15 cellular contexts compared by ENCODE assay signal in the genomic region with DNA sequence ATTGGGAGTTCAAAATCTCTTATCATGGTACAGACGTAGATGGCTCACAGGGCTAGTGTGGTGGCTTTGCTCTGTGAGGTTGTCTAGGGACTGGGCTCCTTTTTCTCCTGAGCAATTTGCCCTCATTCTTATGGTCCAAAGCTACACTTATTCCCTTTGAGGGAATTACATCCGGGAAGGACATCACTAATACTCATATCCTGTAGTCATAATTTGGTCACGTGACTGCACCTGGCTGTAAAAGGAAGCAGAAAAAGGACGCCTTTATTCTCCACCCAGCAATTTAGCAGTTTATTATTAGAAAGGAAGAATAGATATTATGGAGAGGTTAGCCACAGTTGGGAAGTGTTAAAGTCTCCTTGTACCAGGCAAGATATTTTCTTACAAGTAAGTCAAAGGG. TPM values are rescaled to one million over a fixed set of nuclear protein-coding genes. Genes with fewer than 3 reads are reported as not detected.
DNase-seq lines count a peak whose midpoint lies in the region; ATAC-seq and TF ChIP-seq lines count a peak whose summit lies in the region.
"Had no signal": no experiment of that assay in that cellular context is flagged by ENCODE, and none has a peak within 500 bp of the region (broad histone marks: within the 10 kb centered on the region; RNA-seq: fewer than 3 reads in every experiment).

No MANE protein-coding gene starts in this region.

- no peaks in the 10 kb centered on the region for H3K27me3 ChIP-seq in Caco-2 (replicated peaks; ENCODE audit: control insufficient read depth, insufficient read depth, low read length)
- H3K27me3 ChIP-seq: SJSA1 had no signal

- peaks cover 64% of the 10 kb centered on the region for H3K4me1 Mint-ChIP-seq in activated naive CD4-positive, alpha-beta T cell treated with anti-CD3 and anti-CD28 coated beads, Interleukin-2, amount 50 U/mL, for 24 hours
- peaks cover 53% of the 10 kb centered on the region for H3K4me1 Mint-ChIP-seq in Caco-2 (ENCODE audit: low read depth, unreplicated experiment)
- peaks cover 28 to 63% of the 10 kb centered on the region in 2 donors for H3K4me1 Mint-ChIP-seq in stimulated activated naive B cell treated with anti-CD40 and anti-IgM and Interleukin-4, amounts not matched to agents 10 μg/mL and 1 μg/mL and 100 μg/mL, for 72 hours

- no peak for DNase-seq in activated naive CD4-positive, alpha-beta T cell treated with anti-CD3 and anti-CD28 coated beads, Interleukin-2, amount 50 U/mL, for 72 hours (ENCODE audit: low spot score in 2 of 2)
- no peak for DNase-seq in Caco-2
- no peak for DNase-seq in left colon
- no peak for DNase-seq in stimulated activated naive B cell treated with anti-CD40 and anti-IgM and Interleukin-4, amounts not matched to agents 10 μg/mL and 1 μg/mL and 100 μg/mL, for 72 hours
- DNase-seq in cerebellar cortex (ENCODE audit: low spot score), result no peak
- DNase-seq: C1 segment of cervical spinal cord, Karpas-422, NCI-H1436, NCI-H1930, NCI-H345, NCI-H524 treated with DMSO at 0.1 percent for 48 hours had no signal

- no peaks in the 10 kb centered on the region for H3K9me3 ChIP-seq in Caco-2
- H3K9me3 ChIP-seq: SJSA1 had no signal

- no peak for ATAC-seq in activated naive CD4-positive, alpha-beta T cell treated with anti-CD3 and anti-CD28 coated beads, Interleukin-2, amount 50 U/mL, for 72 hours
- ATAC-seq in left colon (peak; percentile 55), GM21390 (IDR thresholded peaks at IDR 0.05; ENCODE audit: unreplicated experiment) (no peak)
- ATAC-seq in stimulated activated naive B cell treated with anti-CD40 and anti-IgM and Interleukin-4, amounts not matched to agents 10 μg/mL and 1 μg/mL and 100 μg/mL, for 72 hours (replicated peaks), result no peak
- ATAC-seq: Panc1 had no signal

- H3K4me1 ChIP-seq in Caco-2, result peaks cover 53% of the 10 kb centered on the region

- no peak overlapping the region for H3K4me3 ChIP-seq in Caco-2 (ENCODE audit: low read depth, low read length)
- H3K4me3 ChIP-seq: SJSA1 had no signal

- CTCF ChIA-PET in Caco-2 (lab: Charles Lee), result no interaction called here

- peaks cover 9% of the 10 kb centered on the region for H3K36me3 ChIP-seq in Caco-2 (ENCODE audit: control insufficient read depth, insufficient read depth, low read length)

- no TSS peak for BruUV-seq in Caco-2 (replicated peaks; lab: Mats Ljungman, UMichigan)

- intact Hi-C loops in Caco-2 (cut with micrococcal nuclease; ENCODE audit: unreplicated experiment), result no loop called here
- intact Hi-C loops in left colon (cut with DNase I, micrococcal nuclease), result no loop called here

- TF ChIP-seq CTCF in Caco-2 (IDR thresholded peaks at IDR 0.05; ENCODE audit: insufficient read depth in 1 of 2, low read depth in 1 of 2, low read length in 1 of 2, severe bottlenecking in 1 of 2, unreplicated experiment in 1 of 2), result no peak

- peaks cover 40% of the 10 kb centered on the region for H3K36me3 Mint-ChIP-seq in activated naive CD4-positive, alpha-beta T cell treated with anti-CD3 and anti-CD28 coated beads, Interleukin-2, amount 50 U/mL, for 24 hours
- H3K36me3 Mint-ChIP-seq in activated naive CD4-positive, alpha-beta T cell treated with anti-CD3 and anti-CD28 coated beads, Interleukin-2, amount 50 U/mL, for 72 hours, result peaks cover 28 to 87% of the 10 kb centered on the region in 2 donors
- peaks cover 99% of the 10 kb centered on the region for H3K36me3 Mint-ChIP-seq in Caco-2 (ENCODE audit: insufficient read depth, unreplicated experiment)
- peaks cover 64 to 91% of the 10 kb centered on the region in 2 donors for H3K36me3 Mint-ChIP-seq in stimulated activated naive B cell treated with anti-CD40 and anti-IgM and Interleukin-4, amounts not matched to agents 10 μg/mL and 1 μg/mL and 100 μg/mL, for 72 hours

- H3K4me3 Mint-ChIP-seq in activated naive CD4-positive, alpha-beta T cell treated with anti-CD3 and anti-CD28 coated beads, Interleukin-2, amount 50 U/mL, for 24 hours, result no peak overlapping the region
- no peak overlapping the region for H3K4me3 Mint-ChIP-seq in Caco-2 (ENCODE audit: unreplicated experiment)
- no peak overlapping the region for H3K4me3 Mint-ChIP-seq in stimulated activated naive B cell treated with anti-CD40 and anti-IgM and Interleukin-4, amounts not matched to agents 10 μg/mL and 1 μg/mL and 100 μg/mL, for 72 hours

- H3K27ac Mint-ChIP-seq in activated naive CD4-positive, alpha-beta T cell treated with anti-CD3 and anti-CD28 coated beads, Interleukin-2, amount 50 U/mL, for 24 hours, result peak overlapping the region; percentile 81
- H3K27ac Mint-ChIP-seq in activated naive CD4-positive, alpha-beta T cell treated with anti-CD3 and anti-CD28 coated beads, Interleukin-2, amount 50 U/mL, for 72 hours, result peak overlapping the region in 1 of 2 donors; percentile 23
- peak overlapping the region; percentile 22 for H3K27ac Mint-ChIP-seq in Caco-2 (ENCODE audit: unreplicated experiment)
- H3K27ac Mint-ChIP-seq in stimulated activated naive B cell treated with anti-CD40 and anti-IgM and Interleukin-4, amounts not matched to agents 10 μg/mL and 1 μg/mL and 100 μg/mL, for 72 hours, result peak overlapping the region; percentile 59

- POLR2A ChIA-PET in Caco-2 (lab: Charles Lee), result no interaction called here

- H3K27me3 Mint-ChIP-seq in activated naive CD4-positive, alpha-beta T cell treated with anti-CD3 and anti-CD28 coated beads, Interleukin-2, amount 50 U/mL, for 24 hours, result no peaks in the 10 kb centered on the region
- H3K27me3 Mint-ChIP-seq in Caco-2 (ENCODE audit: insufficient read depth, unreplicated experiment), result no peaks in the 10 kb centered on the region
- H3K27me3 Mint-ChIP-seq in stimulated activated naive B cell treated with anti-CD40 and anti-IgM and Interleukin-4, amounts not matched to agents 10 μg/mL and 1 μg/mL and 100 μg/mL, for 72 hours, result no peaks in the 10 kb centered on the region

- H3K9me3 Mint-ChIP-seq in activated naive CD4-positive, alpha-beta T cell treated with anti-CD3 and anti-CD28 coated beads, Interleukin-2, amount 50 U/mL, for 24 hours, result no peaks in the 10 kb centered on the region
- peaks cover 0 to 10% of the 10 kb centered on the region in 2 donors for H3K9me3 Mint-ChIP-seq in activated naive CD4-positive, alpha-beta T cell treated with anti-CD3 and anti-CD28 coated beads, Interleukin-2, amount 50 U/mL, for 72 hours
- no peaks in the 10 kb centered on the region for H3K9me3 Mint-ChIP-seq in Caco-2 (ENCODE audit: unreplicated experiment)
- peaks cover 0 to 3% of the 10 kb centered on the region in 2 donors for H3K9me3 Mint-ChIP-seq in stimulated activated naive B cell treated with anti-CD40 and anti-IgM and Interleukin-4, amounts not matched to agents 10 μg/mL and 1 μg/mL and 100 μg/mL, for 72 hours

RNA-seq across cellular contexts. Expression of a gene that starts 28.1 kb away (rescaled TPM):
- total RNA-seq in activated naive CD4-positive, alpha-beta T cell treated with anti-CD3 and anti-CD28 coated beads, Interleukin-2, amount 50 U/mL, for 72 hours, result 10 to 100 TPM; 52.1 to 95.4 TPM
- 168 and 169 TPM in 2 replicates for total RNA-seq in Caco-2 (2022)
- 10 to 100 TPM; 20.0 to 20.5 TPM for total RNA-seq in left colon
